ENCODE assay signal across 1 cellular context in genomic region chr10:106535304-106535964, GRCh38.
A peak's percentile ranks its signal among the peaks of the same experiment; 100 is the strongest.
TF ChIP-seq lines count a peak whose summit lies in the region.

No MANE protein-coding gene starts in this region.

TF ChIP-seq in GM23338, 12 proteins besides CTCF, POLR2A, EP300 and RAD21 (continued from another document):
- no peak for TF ChIP-seq REST (IDR thresholded peaks at IDR 0.05; ENCODE audit: unreplicated experiment)
- peak; percentile 97 for TF ChIP-seq NANOG (IDR thresholded peaks at IDR 0.05; ENCODE audit: borderline replicate concordance)
- no peak for TF ChIP-seq ZNF462 (CRISPR knock-in tag; IDR thresholded peaks at IDR 0.05)
- TF ChIP-seq EZH2phosphoT487 (IDR thresholded peaks at IDR 0.05; ENCODE audit: unreplicated experiment) = no peak
